ENCODE assay signal across 1 cellular context in genomic region chr16:11914210-11914758, GRCh38.
TF ChIP-seq lines count a peak whose summit lies in the region.

No MANE protein-coding gene starts in this region.

TF ChIP-seq in GM12878, 131 proteins besides CTCF, POLR2A, EP300 and RAD21:
- peak; percentile 31; the same call in 1 of the 2 replicates for TF ChIP-seq SIN3A (IDR thresholded peaks at IDR 0.05; ENCODE audit: low read depth, low read length)
- TF ChIP-seq IKZF2 (IDR thresholded peaks at IDR 0.05), result 0 out of 4 replicates have a peak, but pooled peaks of 1 of the 2 experiments have one; percentile 3
- 0 out of 3 replicates have a peak, but pooled peaks have one; percentile 0 for TF ChIP-seq POU2F2 (IDR thresholded peaks at IDR 0.05; ENCODE audit: borderline replicate concordance, low read depth, low read length)
- no peak for TF ChIP-seq NR2C1 (IDR thresholded peaks at IDR 0.05)
